ENCODE assay signal across 8 cellular contexts in the genomic region with DNA sequence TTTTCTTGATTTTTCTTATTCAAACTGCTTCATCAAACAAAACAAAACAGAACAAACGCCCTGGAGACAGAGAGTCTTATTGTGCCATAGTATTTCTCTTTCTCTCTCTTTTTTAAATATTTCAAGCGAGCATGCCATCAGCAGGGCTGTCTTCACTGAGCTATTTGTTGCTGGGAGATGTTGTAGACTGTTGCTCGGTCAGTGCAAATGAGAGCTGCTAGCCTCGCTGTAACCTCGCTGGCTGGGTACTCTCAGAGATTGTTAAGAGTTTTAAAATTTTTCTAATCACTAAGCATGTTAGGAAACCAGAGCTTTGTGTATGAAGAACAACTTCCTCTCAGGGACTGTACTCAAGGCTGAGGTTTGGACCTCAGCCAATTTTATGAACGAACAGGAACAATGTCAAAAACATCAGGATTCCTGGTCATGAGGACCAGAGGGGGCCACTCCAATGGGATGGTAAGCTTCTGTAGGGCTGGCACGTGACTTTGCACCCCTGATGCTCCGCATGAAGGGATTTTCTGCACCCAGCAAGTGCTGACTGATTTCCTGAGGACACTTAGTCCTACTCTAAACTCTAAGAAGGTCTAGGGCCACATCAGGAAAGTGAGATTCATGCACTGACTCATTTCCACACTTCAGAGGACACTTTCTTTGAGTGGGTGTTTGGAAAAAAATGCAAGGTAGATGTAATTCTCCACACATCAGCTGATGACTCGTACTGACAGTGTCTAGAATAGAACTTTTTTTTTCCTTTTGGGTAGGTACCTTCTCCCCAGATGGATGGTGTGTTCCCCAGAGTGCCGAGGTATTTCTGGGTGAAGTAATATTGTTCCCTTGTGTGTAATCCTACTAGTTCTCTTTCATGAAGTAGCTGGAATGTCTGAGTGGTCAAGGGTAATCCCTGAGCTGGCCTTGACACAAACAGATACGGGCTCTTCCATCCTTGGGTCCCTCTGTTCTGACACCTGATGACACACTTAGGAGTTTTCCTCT. TPM values are rescaled to one million over a fixed set of nuclear protein-coding genes. Genes with fewer than 3 reads are reported as not detected.
DNase-seq lines count a peak whose midpoint lies in the region; ATAC-seq lines count a peak whose summit lies in the region.

No MANE protein-coding gene starts in this region.

- H3K27ac Mint-ChIP-seq in activated naive CD4-positive, alpha-beta T cell treated with anti-CD3 and anti-CD28 coated beads for 36 hours, result peak overlapping the region; percentile 91
- peak overlapping the region; percentile 8 to 81 (median 69) for H3K27ac Mint-ChIP-seq in immature natural killer cell

- H3K36me3 Mint-ChIP-seq in activated naive CD4-positive, alpha-beta T cell treated with anti-CD3 and anti-CD28 coated beads for 36 hours (ENCODE audit: low read depth), result no peaks in the 10 kb centered on the region
- H3K36me3 Mint-ChIP-seq in immature natural killer cell, result peaks cover 0 to 4% (median 0%) of the 10 kb centered on the region in 3 donors

- H3K4me1 Mint-ChIP-seq in activated naive CD4-positive, alpha-beta T cell treated with anti-CD3 and anti-CD28 coated beads for 36 hours (ENCODE audit: low read depth), result peaks cover 60% of the 10 kb centered on the region
- H3K4me1 Mint-ChIP-seq in immature natural killer cell, result peaks cover 19 to 24% of the 10 kb centered on the region in 2 donors

- ATAC-seq in GM18508 (IDR thresholded peaks at IDR 0.05; ENCODE audit: insufficient read depth, unreplicated experiment) (peak; percentile 53), HG02763 (IDR thresholded peaks at IDR 0.05; ENCODE audit: unreplicated experiment) (peak; percentile 81)

- no peaks in the 10 kb centered on the region for H3K27me3 Mint-ChIP-seq in activated naive CD4-positive, alpha-beta T cell treated with anti-CD3 and anti-CD28 coated beads for 36 hours (ENCODE audit: low read depth)
- H3K27me3 Mint-ChIP-seq in immature natural killer cell (ENCODE audit: low read depth in 3 of 3), result peaks cover 0 to 12% (median 7%) of the 10 kb centered on the region in 3 donors

- CTCF ChIA-PET in activated naive CD4-positive, alpha-beta T cell treated with anti-CD3 and anti-CD28 coated beads for 36 hours (lab: Charles Lee), result interaction anchor here (0.6 to 1.7 kb wide), 8 partner anchors 18 to 158 kb away, joined by 3 to 8 read pairs (median 3); no protein-coding TSS in a partner anchor

- peaks cover 4% of the 10 kb centered on the region for H3K9me3 Mint-ChIP-seq in activated naive CD4-positive, alpha-beta T cell treated with anti-CD3 and anti-CD28 coated beads for 36 hours
- H3K9me3 Mint-ChIP-seq in immature natural killer cell, result no peaks in the 10 kb centered on the region

- DNase-seq in NOMO-1 treated with dmso at 0.1 percent for 144 hours (lab: John Stamatoyannopoulos, UW; ENCODE audit: unreplicated experiment) (peak; percentile 81), immature natural killer cell (peak; percentile 18 to 37 (median 23)), NCI-H2081 treated with DMSO at 0.1 percent for 48 hours (lab: John Stamatoyannopoulos, UW) (no peak), KG1 (lab: John Stamatoyannopoulos, UW) (no peak)
- DNase-seq in activated naive CD4-positive, alpha-beta T cell treated with anti-CD3 and anti-CD28 coated beads for 36 hours, result peak; percentile 79
- peak in 2 of 3 experiments; percentile 27 to 29 for DNase-seq in stimulated activated CD4-positive, alpha-beta T cell treated with anti-CD3 and anti-CD28 coated beads, TNF-alpha, amount 100 ng/mL, for 4 hours (ENCODE audit: low read depth in 3 of 3)

- peak overlapping the region; percentile 30 for H3K4me3 Mint-ChIP-seq in activated naive CD4-positive, alpha-beta T cell treated with anti-CD3 and anti-CD28 coated beads for 36 hours
- peak overlapping the region; percentile 42 to 72 (median 67) for H3K4me3 Mint-ChIP-seq in immature natural killer cell

- intact Hi-C loops in activated naive CD4-positive, alpha-beta T cell treated with anti-CD3 and anti-CD28 coated beads for 36 hours (cut with micrococcal nuclease), result loop anchor here (1.0 to 5.0 kb wide), 15 partner anchors 17 to 776 kb away; no protein-coding TSS in a partner anchor

RNA-seq across cellular contexts. Expression of a gene that starts 59.7 kb away (rescaled TPM):
- total RNA-seq in activated naive CD4-positive, alpha-beta T cell treated with anti-CD3 and anti-CD28 coated beads for 36 hours, result 1 to 10 TPM; 5.7 to 6.7 TPM
- polyA plus RNA-seq in immature natural killer cell, result 1 to 10 TPM in 1 of 3 donors, under 1 TPM in 1, not detected in 1; 0.96 to 4.0 TPM

Comparison
In these comparisons a context has a peak if more than half of its experiments do, and no peak if none do; other contexts are left out.
1. DNase-seq: peak in NOMO-1 treated with dmso at 0.1 percent for 144 hours (single experiment), activated naive CD4-positive, alpha-beta T cell treated with anti-CD3 and anti-CD28 coated beads for 36 hours (single experiment), immature natural killer cell (3 of 3) and stimulated activated CD4-positive, alpha-beta T cell treated with anti-CD3 and anti-CD28 coated beads, TNF-alpha, amount 100 ng/mL, for 4 hours (2 of 3); none in NCI-H2081 treated with DMSO at 0.1 percent for 48 hours (single experiment) and KG1 (single experiment).